ENCODE assay signal across 1 cellular context in the genomic region with DNA sequence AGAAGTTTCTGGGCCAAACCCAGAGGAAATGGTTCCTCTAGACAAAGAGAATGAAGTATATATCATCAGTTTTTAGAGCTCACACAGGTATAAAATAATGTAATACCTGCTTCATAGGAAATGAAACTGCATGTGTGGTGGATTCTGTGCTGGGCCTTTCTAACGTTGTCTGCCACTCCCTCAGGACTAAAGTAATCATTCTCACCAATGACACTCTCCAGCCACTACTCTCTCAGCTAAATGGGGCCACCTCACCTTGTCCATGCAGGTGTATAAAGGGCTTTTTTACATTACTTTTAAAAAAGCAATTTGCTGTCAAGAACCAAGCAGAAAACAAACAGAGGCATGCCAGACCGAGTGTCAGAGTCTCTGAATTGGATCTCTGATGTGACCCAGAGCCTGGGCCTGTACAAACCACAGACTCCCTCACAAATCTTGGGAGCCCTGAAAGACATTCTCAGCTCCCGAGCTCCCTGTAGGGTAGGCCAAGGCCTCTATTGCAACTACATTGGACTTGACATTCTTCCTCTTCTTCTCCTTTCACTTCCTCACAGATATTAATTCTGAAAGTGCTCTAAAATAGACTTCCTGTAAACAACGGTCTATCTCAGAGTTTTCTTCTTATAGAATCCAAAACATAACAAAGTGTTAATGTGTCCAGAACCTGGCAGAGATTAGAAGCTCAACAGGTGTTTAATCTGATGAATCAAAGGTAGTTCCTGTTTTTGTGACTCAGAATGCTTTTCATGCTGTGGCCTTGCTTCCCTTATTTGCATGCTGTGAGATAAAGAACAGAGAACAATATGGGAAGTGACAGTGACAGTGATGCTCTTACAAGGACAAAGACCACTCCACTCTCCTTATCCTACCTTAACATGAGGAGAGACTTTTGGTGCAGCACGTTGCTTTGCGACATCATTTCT.
TF ChIP-seq lines count a peak whose summit lies in the region.

No MANE protein-coding gene starts in this region.

TF ChIP-seq in K562, 482 proteins besides CTCF, POLR2A, EP300 and RAD21 (continues in another document):
- TF ChIP-seq, protein P1, sequence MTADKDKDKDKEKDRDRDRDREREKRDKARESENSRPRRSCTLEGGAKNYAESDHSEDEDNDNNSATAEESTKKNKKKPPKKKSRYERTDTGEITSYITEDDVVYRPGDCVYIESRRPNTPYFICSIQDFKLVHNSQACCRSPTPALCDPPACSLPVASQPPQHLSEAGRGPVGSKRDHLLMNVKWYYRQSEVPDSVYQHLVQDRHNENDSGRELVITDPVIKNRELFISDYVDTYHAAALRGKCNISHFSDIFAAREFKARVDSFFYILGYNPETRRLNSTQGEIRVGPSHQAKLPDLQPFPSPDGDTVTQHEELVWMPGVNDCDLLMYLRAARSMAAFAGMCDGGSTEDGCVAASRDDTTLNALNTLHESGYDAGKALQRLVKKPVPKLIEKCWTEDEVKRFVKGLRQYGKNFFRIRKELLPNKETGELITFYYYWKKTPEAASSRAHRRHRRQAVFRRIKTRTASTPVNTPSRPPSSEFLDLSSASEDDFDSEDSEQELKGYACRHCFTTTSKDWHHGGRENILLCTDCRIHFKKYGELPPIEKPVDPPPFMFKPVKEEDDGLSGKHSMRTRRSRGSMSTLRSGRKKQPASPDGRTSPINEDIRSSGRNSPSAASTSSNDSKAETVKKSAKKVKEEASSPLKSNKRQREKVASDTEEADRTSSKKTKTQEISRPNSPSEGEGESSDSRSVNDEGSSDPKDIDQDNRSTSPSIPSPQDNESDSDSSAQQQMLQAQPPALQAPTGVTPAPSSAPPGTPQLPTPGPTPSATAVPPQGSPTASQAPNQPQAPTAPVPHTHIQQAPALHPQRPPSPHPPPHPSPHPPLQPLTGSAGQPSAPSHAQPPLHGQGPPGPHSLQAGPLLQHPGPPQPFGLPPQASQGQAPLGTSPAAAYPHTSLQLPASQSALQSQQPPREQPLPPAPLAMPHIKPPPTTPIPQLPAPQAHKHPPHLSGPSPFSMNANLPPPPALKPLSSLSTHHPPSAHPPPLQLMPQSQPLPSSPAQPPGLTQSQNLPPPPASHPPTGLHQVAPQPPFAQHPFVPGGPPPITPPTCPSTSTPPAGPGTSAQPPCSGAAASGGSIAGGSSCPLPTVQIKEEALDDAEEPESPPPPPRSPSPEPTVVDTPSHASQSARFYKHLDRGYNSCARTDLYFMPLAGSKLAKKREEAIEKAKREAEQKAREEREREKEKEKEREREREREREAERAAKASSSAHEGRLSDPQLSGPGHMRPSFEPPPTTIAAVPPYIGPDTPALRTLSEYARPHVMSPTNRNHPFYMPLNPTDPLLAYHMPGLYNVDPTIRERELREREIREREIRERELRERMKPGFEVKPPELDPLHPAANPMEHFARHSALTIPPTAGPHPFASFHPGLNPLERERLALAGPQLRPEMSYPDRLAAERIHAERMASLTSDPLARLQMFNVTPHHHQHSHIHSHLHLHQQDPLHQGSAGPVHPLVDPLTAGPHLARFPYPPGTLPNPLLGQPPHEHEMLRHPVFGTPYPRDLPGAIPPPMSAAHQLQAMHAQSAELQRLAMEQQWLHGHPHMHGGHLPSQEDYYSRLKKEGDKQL (CRISPR knock-in tag; IDR thresholded peaks at IDR 0.05; ENCODE audit: borderline replicate concordance): no peak
- TF ChIP-seq SMAD1 (IDR thresholded peaks at IDR 0.05; ENCODE audit: low read depth, low read length, partially characterized antibody) (no peak), ZNF644 (tag; IDR thresholded peaks at IDR 0.05; ENCODE audit: low read depth) (no peak), STAG1 (CRISPR knock-in tag; IDR thresholded peaks at IDR 0.05; ENCODE audit: borderline replicate concordance) (no peak), CBFA2T3 (IDR thresholded peaks at IDR 0.05) (peak; percentile 51), ZFP36 (IDR thresholded peaks at IDR 0.05; ENCODE audit: low read depth, low read length, partially characterized antibody) (no peak), STAT5A (IDR thresholded peaks at IDR 0.05; ENCODE audit: borderline replicate concordance, low read length) (no peak), GATA2 (CRISPR knock-in tag; IDR thresholded peaks at IDR 0.05) (no peak), ZEB2 (IDR thresholded peaks at IDR 0.05) (peak; percentile 73; the same call in 1 of the 2 replicates), ZNF217 (CRISPR knock-in tag; IDR thresholded peaks at IDR 0.05) (no peak), LEF1 (IDR thresholded peaks at IDR 0.05) (no peak), NFIX (CRISPR knock-in tag; IDR thresholded peaks at IDR 0.05; ENCODE audit: low read depth) (no peak), ZFX (CRISPR knock-in tag; IDR thresholded peaks at IDR 0.05) (no peak), ZNF324 (CRISPR knock-in tag; IDR thresholded peaks at IDR 0.05) (no peak), RCOR1 (IDR thresholded peaks at IDR 0.05; ENCODE audit: borderline replicate concordance in 1 of 2, low read depth in 2 of 2, low read length in 2 of 2) (peak; percentile 29 to 82; a peak in 2 of 4 replicates), MAZ (CRISPR knock-in tag; conservative IDR thresholded peaks at IDR 0.05 in 1 of 2, IDR thresholded peaks at IDR 0.05 in 1 of 2) (no peak), DNMT1 (IDR thresholded peaks at IDR 0.05) (no peak), CTBP1 (IDR thresholded peaks at IDR 0.05; ENCODE audit: borderline replicate concordance) (peak; percentile 70), KAT8 (IDR thresholded peaks at IDR 0.05; ENCODE audit: low read depth) (no peak), RFX1 (IDR thresholded peaks at IDR 0.05) (no peak), SOX6 (IDR thresholded peaks at IDR 0.05) (peak; percentile 91), TAL1 (IDR thresholded peaks at IDR 0.05) (0 out of 2 replicates have a peak, but pooled peaks have one; percentile 5), LCOR (CRISPR knock-in tag; IDR thresholded peaks at IDR 0.05) (no peak), KDM1A (IDR thresholded peaks at IDR 0.05) (peak; percentile 75 to 80), ZBTB8A (IDR thresholded peaks at IDR 0.05; ENCODE audit: partially characterized antibody) (no peak), CBFA2T2 (conservative IDR thresholded peaks at IDR 0.05) (0 out of 2 replicates have a peak, but pooled peaks have one; percentile 31), RHOXF2B (CRISPR knock-in tag; conservative IDR thresholded peaks at IDR 0.05) (no peak), KLF16 (IDR thresholded peaks at IDR 0.05) (peak; percentile 49), HDAC2 (IDR thresholded peaks at IDR 0.05) (0 out of 2 replicates have a peak, but pooled peaks have one; percentile 36), SMAD3 (CRISPR knock-in tag; conservative IDR thresholded peaks at IDR 0.05) (no peak), RBBP5 (IDR thresholded peaks at IDR 0.05; ENCODE audit: borderline replicate concordance, insufficient read depth, low read length, poor library complexity, severe bottlenecking) (no peak), TEAD4 (IDR thresholded peaks at IDR 0.05; ENCODE audit: low read length) (peak; percentile 69), TEAD4 (CRISPR knock-in tag; IDR thresholded peaks at IDR 0.05; ENCODE audit: borderline replicate concordance) (no peak), CC2D1A (IDR thresholded peaks at IDR 0.05) (no peak), SPI1 (IDR thresholded peaks at IDR 0.05; ENCODE audit: borderline replicate concordance, low read depth, low read length) (peak; percentile 47; the same call in 1 of the 2 replicates), CEBPB (tag; IDR thresholded peaks at IDR 0.05) (no peak), ZNF444 (CRISPR knock-in tag; IDR thresholded peaks at IDR 0.05) (no peak)
- TF ChIP-seq, protein P2, sequence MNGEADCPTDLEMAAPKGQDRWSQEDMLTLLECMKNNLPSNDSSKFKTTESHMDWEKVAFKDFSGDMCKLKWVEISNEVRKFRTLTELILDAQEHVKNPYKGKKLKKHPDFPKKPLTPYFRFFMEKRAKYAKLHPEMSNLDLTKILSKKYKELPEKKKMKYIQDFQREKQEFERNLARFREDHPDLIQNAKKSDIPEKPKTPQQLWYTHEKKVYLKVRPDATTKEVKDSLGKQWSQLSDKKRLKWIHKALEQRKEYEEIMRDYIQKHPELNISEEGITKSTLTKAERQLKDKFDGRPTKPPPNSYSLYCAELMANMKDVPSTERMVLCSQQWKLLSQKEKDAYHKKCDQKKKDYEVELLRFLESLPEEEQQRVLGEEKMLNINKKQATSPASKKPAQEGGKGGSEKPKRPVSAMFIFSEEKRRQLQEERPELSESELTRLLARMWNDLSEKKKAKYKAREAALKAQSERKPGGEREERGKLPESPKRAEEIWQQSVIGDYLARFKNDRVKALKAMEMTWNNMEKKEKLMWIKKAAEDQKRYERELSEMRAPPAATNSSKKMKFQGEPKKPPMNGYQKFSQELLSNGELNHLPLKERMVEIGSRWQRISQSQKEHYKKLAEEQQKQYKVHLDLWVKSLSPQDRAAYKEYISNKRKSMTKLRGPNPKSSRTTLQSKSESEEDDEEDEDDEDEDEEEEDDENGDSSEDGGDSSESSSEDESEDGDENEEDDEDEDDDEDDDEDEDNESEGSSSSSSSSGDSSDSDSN (IDR thresholded peaks at IDR 0.05; ENCODE audit: borderline replicate concordance in 1 of 2, low read depth in 2 of 2, low read length in 2 of 2): no peak
- TF ChIP-seq, protein P3, sequence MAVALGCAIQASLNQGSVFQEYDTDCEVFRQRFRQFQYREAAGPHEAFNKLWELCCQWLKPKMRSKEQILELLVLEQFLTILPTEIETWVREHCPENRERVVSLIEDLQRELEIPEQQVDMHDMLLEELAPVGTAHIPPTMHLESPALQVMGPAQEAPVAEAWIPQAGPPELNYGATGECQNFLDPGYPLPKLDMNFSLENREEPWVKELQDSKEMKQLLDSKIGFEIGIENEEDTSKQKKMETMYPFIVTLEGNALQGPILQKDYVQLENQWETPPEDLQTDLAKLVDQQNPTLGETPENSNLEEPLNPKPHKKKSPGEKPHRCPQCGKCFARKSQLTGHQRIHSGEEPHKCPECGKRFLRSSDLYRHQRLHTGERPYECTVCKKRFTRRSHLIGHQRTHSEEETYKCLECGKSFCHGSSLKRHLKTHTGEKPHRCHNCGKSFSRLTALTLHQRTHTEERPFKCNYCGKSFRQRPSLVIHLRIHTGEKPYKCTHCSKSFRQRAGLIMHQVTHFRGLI (CRISPR knock-in tag; IDR thresholded peaks at IDR 0.05): no peak
- TF ChIP-seq, protein P4, sequence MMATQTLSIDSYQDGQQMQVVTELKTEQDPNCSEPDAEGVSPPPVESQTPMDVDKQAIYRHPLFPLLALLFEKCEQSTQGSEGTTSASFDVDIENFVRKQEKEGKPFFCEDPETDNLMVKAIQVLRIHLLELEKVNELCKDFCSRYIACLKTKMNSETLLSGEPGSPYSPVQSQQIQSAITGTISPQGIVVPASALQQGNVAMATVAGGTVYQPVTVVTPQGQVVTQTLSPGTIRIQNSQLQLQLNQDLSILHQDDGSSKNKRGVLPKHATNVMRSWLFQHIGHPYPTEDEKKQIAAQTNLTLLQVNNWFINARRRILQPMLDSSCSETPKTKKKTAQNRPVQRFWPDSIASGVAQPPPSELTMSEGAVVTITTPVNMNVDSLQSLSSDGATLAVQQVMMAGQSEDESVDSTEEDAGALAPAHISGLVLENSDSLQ (IDR thresholded peaks at IDR 0.05): no peak; the same call in 1 of the 2 replicates
- TF ChIP-seq, protein P5, sequence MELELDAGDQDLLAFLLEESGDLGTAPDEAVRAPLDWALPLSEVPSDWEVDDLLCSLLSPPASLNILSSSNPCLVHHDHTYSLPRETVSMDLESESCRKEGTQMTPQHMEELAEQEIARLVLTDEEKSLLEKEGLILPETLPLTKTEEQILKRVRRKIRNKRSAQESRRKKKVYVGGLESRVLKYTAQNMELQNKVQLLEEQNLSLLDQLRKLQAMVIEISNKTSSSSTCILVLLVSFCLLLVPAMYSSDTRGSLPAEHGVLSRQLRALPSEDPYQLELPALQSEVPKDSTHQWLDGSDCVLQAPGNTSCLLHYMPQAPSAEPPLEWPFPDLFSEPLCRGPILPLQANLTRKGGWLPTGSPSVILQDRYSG (tag; conservative IDR thresholded peaks at IDR 0.05; ENCODE audit: low read depth): no peak
- TF ChIP-seq, protein P6, sequence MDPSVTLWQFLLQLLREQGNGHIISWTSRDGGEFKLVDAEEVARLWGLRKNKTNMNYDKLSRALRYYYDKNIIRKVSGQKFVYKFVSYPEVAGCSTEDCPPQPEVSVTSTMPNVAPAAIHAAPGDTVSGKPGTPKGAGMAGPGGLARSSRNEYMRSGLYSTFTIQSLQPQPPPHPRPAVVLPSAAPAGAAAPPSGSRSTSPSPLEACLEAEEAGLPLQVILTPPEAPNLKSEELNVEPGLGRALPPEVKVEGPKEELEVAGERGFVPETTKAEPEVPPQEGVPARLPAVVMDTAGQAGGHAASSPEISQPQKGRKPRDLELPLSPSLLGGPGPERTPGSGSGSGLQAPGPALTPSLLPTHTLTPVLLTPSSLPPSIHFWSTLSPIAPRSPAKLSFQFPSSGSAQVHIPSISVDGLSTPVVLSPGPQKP (CRISPR knock-in tag; IDR thresholded peaks at IDR 0.05): no peak
- TF ChIP-seq, protein P7, sequence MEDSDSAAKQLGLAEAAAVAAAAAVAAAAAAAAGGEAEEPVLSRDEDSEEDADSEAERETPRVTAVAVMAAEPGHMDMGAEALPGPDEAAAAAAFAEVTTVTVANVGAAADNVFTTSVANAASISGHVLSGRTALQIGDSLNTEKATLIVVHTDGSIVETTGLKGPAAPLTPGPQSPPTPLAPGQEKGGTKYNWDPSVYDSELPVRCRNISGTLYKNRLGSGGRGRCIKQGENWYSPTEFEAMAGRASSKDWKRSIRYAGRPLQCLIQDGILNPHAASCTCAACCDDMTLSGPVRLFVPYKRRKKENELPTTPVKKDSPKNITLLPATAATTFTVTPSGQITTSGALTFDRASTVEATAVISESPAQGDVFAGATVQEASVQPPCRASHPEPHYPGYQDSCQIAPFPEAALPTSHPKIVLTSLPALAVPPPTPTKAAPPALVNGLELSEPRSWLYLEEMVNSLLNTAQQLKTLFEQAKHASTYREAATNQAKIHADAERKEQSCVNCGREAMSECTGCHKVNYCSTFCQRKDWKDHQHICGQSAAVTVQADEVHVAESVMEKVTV (CRISPR knock-in tag; IDR thresholded peaks at IDR 0.05): no peak
- TF ChIP-seq, protein P8, sequence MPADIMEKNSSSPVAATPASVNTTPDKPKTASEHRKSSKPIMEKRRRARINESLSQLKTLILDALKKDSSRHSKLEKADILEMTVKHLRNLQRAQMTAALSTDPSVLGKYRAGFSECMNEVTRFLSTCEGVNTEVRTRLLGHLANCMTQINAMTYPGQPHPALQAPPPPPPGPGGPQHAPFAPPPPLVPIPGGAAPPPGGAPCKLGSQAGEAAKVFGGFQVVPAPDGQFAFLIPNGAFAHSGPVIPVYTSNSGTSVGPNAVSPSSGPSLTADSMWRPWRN (IDR thresholded peaks at IDR 0.05; ENCODE audit: low read depth): no peak
- TF ChIP-seq, protein P9, sequence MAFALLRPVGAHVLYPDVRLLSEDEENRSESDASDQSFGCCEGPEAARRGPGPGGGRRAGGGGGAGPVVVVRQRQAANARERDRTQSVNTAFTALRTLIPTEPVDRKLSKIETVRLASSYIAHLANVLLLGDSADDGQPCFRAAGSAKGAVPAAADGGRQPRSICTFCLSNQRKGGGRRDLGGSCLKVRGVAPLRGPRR (CRISPR knock-in tag; IDR thresholded peaks at IDR 0.05): no peak
- TF ChIP-seq, protein P10, sequence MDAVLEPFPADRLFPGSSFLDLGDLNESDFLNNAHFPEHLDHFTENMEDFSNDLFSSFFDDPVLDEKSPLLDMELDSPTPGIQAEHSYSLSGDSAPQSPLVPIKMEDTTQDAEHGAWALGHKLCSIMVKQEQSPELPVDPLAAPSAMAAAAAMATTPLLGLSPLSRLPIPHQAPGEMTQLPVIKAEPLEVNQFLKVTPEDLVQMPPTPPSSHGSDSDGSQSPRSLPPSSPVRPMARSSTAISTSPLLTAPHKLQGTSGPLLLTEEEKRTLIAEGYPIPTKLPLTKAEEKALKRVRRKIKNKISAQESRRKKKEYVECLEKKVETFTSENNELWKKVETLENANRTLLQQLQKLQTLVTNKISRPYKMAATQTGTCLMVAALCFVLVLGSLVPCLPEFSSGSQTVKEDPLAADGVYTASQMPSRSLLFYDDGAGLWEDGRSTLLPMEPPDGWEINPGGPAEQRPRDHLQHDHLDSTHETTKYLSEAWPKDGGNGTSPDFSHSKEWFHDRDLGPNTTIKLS (IDR thresholded peaks at IDR 0.05; ENCODE audit: borderline replicate concordance, low read depth): no peak
